8 cellular contexts compared by ENCODE assay signal in the genomic region with DNA sequence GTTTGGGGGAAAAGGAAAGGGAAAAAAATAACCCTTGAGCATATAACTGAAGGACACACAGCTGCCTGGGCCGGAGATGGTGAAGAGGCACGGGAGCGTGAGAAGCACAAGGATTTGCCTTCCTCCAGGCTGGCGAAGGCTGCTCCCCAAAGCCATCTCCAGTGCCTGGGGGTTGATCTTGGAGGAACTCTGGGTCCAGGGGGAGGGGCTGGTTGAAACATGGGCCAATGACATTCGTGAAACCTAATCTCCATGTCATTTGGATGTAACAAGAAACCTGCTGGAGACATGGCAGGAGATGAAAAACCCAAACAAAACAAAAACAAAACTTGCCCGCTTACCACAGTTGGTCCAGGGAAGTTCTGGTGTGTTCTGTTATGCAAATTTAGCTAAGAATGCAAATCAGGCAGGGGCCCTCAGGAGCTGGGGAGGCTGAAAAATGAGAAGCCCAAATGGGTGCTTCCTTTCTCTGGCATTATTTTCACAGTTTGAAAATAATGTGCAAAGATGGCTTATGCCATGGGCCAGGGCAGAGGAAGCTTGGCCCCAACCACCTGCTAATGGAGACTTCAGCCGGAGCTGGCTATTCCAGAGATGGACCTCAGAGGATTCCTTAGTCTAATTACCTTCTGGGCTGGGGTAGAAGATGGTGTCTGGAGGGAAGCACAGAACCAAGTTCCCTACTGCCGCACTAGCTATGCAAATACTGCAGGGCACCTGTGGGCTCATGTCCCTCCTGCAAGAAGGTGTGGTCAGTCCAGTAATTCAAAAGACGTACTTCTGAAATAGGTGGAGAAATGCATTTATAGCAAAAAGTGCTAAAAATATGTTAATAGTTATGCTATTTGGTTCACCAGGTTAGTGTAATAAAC.
DNase-seq lines count a peak whose midpoint lies in the region; ATAC-seq, FAIRE-seq and TF ChIP-seq lines count a peak whose summit lies in the region.

No MANE protein-coding gene starts in this region.

- DNase-seq in CD14-positive monocyte (ENCODE audit: low spot score) (no peak), UCSD-AML1 (lab: John Stamatoyannopoulos, UW; ENCODE audit: unreplicated experiment) (peak; percentile 85), HEK293T (ENCODE audit: extremely low spot score) (no peak), HTR-8/SVneo (ENCODE audit: insufficient read length, low spot score) (no peak), NCI-H345 (lab: John Stamatoyannopoulos, UW) (no peak)

- ATAC-seq in GM18907 (IDR thresholded peaks at IDR 0.05; ENCODE audit: unreplicated experiment) (peak; percentile 56), HG03060 (IDR thresholded peaks at IDR 0.05; ENCODE audit: low read depth, unreplicated experiment) (peak; percentile 20)

- no peaks in the 10 kb centered on the region for H3K9me3 Mint-ChIP-seq in CD14-positive monocyte

- H3K9me3 ChIP-seq in mononuclear cell (ENCODE audit: low read depth, low read length): no peaks in the 10 kb centered on the region

- intact Hi-C loops in CD14-positive monocyte (cut with micrococcal nuclease): loop anchor here in 1 of 2 donors (10.0 kb wide), 1 partner anchor 296 kb away; no protein-coding TSS in a partner anchor

- H3K4me3 Mint-ChIP-seq in CD14-positive monocyte: peak overlapping the region; percentile 90 to 94

- peaks cover 52% of the 10 kb centered on the region for H3K4me1 Mint-ChIP-seq in CD14-positive monocyte

- FAIRE-seq in HTR-8/SVneo (lab: Jason Lieb, UNC): no peak

- H3K27ac Mint-ChIP-seq in CD14-positive monocyte: peak overlapping the region in 5 of 7 donors; percentile 12 to 83 (median 66)

- H3K27me3 Mint-ChIP-seq in CD14-positive monocyte (ENCODE audit: low read depth in 3 of 3): peaks cover 0 to 6% (median 0%) of the 10 kb centered on the region in 3 donors

- H3K4me3 ChIP-seq in mononuclear cell (ENCODE audit: low read length): peak overlapping the region; percentile 21

- CTCF ChIA-PET in HEK293T (lab: Yijun Ruan, JAX): no interaction called here

- H3K4me1 ChIP-seq in mononuclear cell (ENCODE audit: insufficient read depth, low read length): peaks cover 55% of the 10 kb centered on the region

- H3K27me3 ChIP-seq in mononuclear cell (ENCODE audit: insufficient read depth, low read length): no peaks in the 10 kb centered on the region

- peaks cover 0 to 4% of the 10 kb centered on the region in 2 donors for H3K36me3 Mint-ChIP-seq in CD14-positive monocyte

- POLR2A ChIA-PET in HEK293T (lab: Yijun Ruan, JAX): no interaction called here

- TF ChIP-seq CTCF in CD14-positive monocyte (IDR thresholded peaks at IDR 0.05): no peak

TF ChIP-seq in HEK293T, 16 proteins besides CTCF, POLR2A, EP300 and RAD21:
- no peak for TF ChIP-seq SUZ12 (IDR thresholded peaks at IDR 0.05)
- TF ChIP-seq ELF4 (IDR thresholded peaks at IDR 0.05): no peak
- TF ChIP-seq FOXA1 (IDR thresholded peaks at IDR 0.05): no peak
- TF ChIP-seq, protein P1, sequence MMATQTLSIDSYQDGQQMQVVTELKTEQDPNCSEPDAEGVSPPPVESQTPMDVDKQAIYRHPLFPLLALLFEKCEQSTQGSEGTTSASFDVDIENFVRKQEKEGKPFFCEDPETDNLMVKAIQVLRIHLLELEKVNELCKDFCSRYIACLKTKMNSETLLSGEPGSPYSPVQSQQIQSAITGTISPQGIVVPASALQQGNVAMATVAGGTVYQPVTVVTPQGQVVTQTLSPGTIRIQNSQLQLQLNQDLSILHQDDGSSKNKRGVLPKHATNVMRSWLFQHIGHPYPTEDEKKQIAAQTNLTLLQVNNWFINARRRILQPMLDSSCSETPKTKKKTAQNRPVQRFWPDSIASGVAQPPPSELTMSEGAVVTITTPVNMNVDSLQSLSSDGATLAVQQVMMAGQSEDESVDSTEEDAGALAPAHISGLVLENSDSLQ (IDR thresholded peaks at IDR 0.05): no peak
- no peak for TF ChIP-seq L3MBTL2 (conservative IDR thresholded peaks at IDR 0.05)
- TF ChIP-seq CTBP1 (IDR thresholded peaks at IDR 0.05; ENCODE audit: borderline replicate concordance): no peak
- TF ChIP-seq FOXK2 (IDR thresholded peaks at IDR 0.05): no peak
- TF ChIP-seq SP1 (IDR thresholded peaks at IDR 0.05): no peak
- TF ChIP-seq NFRKB (IDR thresholded peaks at IDR 0.05): no peak
- no peak for TF ChIP-seq FOXM1 (IDR thresholded peaks at IDR 0.05; ENCODE audit: borderline replicate concordance)
